In the genomic region with DNA sequence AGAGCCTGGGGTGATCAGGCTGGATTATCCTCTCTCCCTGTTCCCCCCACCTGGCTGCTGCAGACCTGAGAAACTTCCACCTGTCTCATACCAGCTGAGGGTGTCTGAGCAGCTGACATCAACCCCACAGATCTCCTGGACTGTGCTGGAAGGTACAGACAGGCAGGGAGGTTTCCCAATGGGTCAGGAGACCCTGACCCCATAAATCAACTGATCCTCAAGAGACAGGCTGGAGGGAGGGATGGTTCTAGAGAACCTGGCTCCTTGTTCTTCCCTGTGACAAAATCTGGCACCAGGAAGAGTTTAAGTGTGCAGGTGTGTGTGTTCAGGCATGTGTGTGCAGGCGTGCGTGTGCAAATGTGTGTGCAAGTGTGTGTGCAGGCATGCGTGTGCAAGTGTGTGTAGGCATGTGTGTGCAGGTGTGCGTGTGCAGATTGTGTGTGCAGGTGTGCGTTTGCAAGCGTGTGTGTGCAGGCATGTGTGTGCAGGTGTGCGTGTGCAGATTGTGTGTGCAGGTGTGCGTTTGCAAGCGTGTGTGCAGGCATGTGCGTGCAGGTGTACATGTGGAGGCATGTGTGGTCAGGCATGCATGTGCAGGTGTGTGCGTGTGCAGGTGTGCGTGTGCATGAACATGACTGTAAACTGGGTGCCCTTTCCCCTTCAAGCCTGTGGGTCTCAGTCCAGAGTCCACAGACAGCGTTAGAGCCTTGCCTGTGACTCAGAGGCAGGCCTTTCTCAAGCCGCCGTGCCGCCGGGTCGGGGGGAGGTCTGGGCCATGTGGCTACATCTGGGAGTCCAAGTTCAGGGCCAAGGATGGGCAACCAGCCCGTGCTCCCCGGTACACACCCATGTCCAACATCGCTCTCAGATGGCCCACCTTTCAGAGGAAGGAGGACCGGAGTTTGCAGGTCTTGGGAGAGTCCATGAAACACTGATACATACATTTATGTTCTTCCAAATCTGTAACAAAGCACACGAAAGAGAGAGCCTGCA, we compare ENCODE assay signal across 12 cellular contexts. TPM values are rescaled to one million over a fixed set of nuclear protein-coding genes. Genes with fewer than 3 reads are reported as not detected.
A peak's percentile ranks its signal among the peaks of the same experiment; 100 is the strongest.
DNase-seq lines count a peak whose midpoint lies in the region; ATAC-seq and TF ChIP-seq lines count a peak whose summit lies in the region.
"Had no signal": no experiment of that assay in that cellular context is flagged by ENCODE, and none has a peak within 500 bp of the region (broad histone marks: within the 10 kb centered on the region; RNA-seq: fewer than 3 reads in every experiment).

No MANE protein-coding gene starts in this region.

- no peaks in the 10 kb centered on the region for H3K36me3 ChIP-seq in BE2C
- no peaks in the 10 kb centered on the region for H3K36me3 ChIP-seq in GM23338 (ENCODE audit: insufficient read depth)
- H3K36me3 ChIP-seq: neutrophil had no signal

- no peak overlapping the region for H3K4me3 ChIP-seq in BE2C (ENCODE audit: low read depth, low read length)
- H3K4me3 ChIP-seq in fibroblast of the aortic adventitia (ENCODE audit: low read depth, low read length), result no peak overlapping the region
- no peak overlapping the region for H3K4me3 ChIP-seq in GM23338
- H3K4me3 ChIP-seq: lung, testis had no signal

- H3K4me2 ChIP-seq in GM23338, result no peak overlapping the region

- ATAC-seq in GM21529 (IDR thresholded peaks at IDR 0.05; ENCODE audit: unreplicated experiment) (no peak), GM23338 (no peak)

- peaks cover 18% of the 10 kb centered on the region for H3K4me1 ChIP-seq in BE2C
- no peaks in the 10 kb centered on the region; the same call in 1 of the 2 replicates for H3K4me1 ChIP-seq in GM23338 (ENCODE audit: insufficient read depth)
- H3K4me1 ChIP-seq: testis had no signal

- no peak overlapping the region for H3K27ac Mint-ChIP-seq in GM23338

- TF ChIP-seq CTCF in BE2C (IDR thresholded peaks at IDR 0.05; ENCODE audit: low read depth, low read length) (no peak), fibroblast of the aortic adventitia (IDR thresholded peaks at IDR 0.05; ENCODE audit: insufficient read depth, low read length) (no peak), GM23338 (conservative IDR thresholded peaks at IDR 0.05; ENCODE audit: low read depth in 2 of 2) (no peak)

- intact Hi-C loops in posterior vena cava (cut with DNase I), result no loop called here

- no peak overlapping the region for H3K4me3 Mint-ChIP-seq in GM23338

- no peaks in the 10 kb centered on the region for H3K9me2 ChIP-seq in GM23338 (ENCODE audit: insufficient read depth)

- no peaks in the 10 kb centered on the region for H3K9me3 Mint-ChIP-seq in GM23338

- no peaks in the 10 kb centered on the region for H4K20me1 ChIP-seq in GM23338 (replicated peaks; ENCODE audit: insufficient read depth)

- no peak overlapping the region for H2AFZ ChIP-seq in GM23338

- DNase-seq in BE2C (peak; percentile 50), RPMI7951 (ENCODE audit: low read depth) (peak; percentile 37), fibroblast of the aortic adventitia (ENCODE audit: low read depth) (peak; percentile 38), posterior vena cava (ENCODE audit: low spot score) (peak; percentile 88), T1000 (lab: John Stamatoyannopoulos, UW) (no peak), NCI-H1105 (lab: John Stamatoyannopoulos, UW) (no peak), GM23338 (ENCODE audit: low spot score) (no peak)
- DNase-seq: activated naive CD4-positive, alpha-beta T cell treated with Interleukin-2 at 50 U/mL for 16 hours; testis had no signal

- H3K27me3 ChIP-seq in BE2C (peaks cover 4% of the 10 kb centered on the region; the same call in 1 of the 2 replicates), GM23338 (ENCODE audit: insufficient read depth) (no peaks in the 10 kb centered on the region)
- H3K27me3 ChIP-seq: testis had no signal

- H3K4me1 Mint-ChIP-seq in GM23338, result no peaks in the 10 kb centered on the region; the same call in 2 of the 3 replicates

- H3K79me2 ChIP-seq in GM23338 (replicated peaks; ENCODE audit: insufficient read depth), result no peaks in the 10 kb centered on the region

- H3K27me3 Mint-ChIP-seq in GM23338 (ENCODE audit: insufficient read depth, low read depth, poor library complexity), result peaks cover 15% of the 10 kb centered on the region

- H3K36me3 Mint-ChIP-seq in GM23338 (ENCODE audit: low read depth), result no peaks in the 10 kb centered on the region

- no peaks in the 10 kb centered on the region for H3F3A ChIP-seq in GM23338 (replicated peaks; ENCODE audit: low read depth)

- no peaks in the 10 kb centered on the region for H3K9me3 ChIP-seq in BE2C
- H3K9me3 ChIP-seq: neutrophil, testis had no signal

- H3K27ac ChIP-seq in GM23338 (ENCODE audit: low read depth), result no peak overlapping the region
- H3K27ac ChIP-seq: neutrophil, testis had no signal

TF ChIP-seq in GM23338, 12 proteins besides CTCF, POLR2A, EP300 and RAD21 (continues in another document):
- no peak for TF ChIP-seq EZH2 (IDR thresholded peaks at IDR 0.05; ENCODE audit: low read depth, unreplicated experiment)
- no peak for TF ChIP-seq STAT1 (IDR thresholded peaks at IDR 0.05; ENCODE audit: unreplicated experiment)
- TF ChIP-seq, protein P1, sequence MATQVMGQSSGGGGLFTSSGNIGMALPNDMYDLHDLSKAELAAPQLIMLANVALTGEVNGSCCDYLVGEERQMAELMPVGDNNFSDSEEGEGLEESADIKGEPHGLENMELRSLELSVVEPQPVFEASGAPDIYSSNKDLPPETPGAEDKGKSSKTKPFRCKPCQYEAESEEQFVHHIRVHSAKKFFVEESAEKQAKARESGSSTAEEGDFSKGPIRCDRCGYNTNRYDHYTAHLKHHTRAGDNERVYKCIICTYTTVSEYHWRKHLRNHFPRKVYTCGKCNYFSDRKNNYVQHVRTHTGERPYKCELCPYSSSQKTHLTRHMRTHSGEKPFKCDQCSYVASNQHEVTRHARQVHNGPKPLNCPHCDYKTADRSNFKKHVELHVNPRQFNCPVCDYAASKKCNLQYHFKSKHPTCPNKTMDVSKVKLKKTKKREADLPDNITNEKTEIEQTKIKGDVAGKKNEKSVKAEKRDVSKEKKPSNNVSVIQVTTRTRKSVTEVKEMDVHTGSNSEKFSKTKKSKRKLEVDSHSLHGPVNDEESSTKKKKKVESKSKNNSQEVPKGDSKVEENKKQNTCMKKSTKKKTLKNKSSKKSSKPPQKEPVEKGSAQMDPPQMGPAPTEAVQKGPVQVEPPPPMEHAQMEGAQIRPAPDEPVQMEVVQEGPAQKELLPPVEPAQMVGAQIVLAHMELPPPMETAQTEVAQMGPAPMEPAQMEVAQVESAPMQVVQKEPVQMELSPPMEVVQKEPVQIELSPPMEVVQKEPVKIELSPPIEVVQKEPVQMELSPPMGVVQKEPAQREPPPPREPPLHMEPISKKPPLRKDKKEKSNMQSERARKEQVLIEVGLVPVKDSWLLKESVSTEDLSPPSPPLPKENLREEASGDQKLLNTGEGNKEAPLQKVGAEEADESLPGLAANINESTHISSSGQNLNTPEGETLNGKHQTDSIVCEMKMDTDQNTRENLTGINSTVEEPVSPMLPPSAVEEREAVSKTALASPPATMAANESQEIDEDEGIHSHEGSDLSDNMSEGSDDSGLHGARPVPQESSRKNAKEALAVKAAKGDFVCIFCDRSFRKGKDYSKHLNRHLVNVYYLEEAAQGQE (IDR thresholded peaks at IDR 0.05; ENCODE audit: unreplicated experiment), result no peak
- TF ChIP-seq, protein P2, sequence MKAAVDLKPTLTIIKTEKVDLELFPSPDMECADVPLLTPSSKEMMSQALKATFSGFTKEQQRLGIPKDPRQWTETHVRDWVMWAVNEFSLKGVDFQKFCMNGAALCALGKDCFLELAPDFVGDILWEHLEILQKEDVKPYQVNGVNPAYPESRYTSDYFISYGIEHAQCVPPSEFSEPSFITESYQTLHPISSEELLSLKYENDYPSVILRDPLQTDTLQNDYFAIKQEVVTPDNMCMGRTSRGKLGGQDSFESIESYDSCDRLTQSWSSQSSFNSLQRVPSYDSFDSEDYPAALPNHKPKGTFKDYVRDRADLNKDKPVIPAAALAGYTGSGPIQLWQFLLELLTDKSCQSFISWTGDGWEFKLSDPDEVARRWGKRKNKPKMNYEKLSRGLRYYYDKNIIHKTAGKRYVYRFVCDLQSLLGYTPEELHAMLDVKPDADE (IDR thresholded peaks at IDR 0.05), result no peak
- TF ChIP-seq ZNF114 (CRISPR knock-in tag; IDR thresholded peaks at IDR 0.05), result no peak
- no peak for TF ChIP-seq JUNB (IDR thresholded peaks at IDR 0.05; ENCODE audit: unreplicated experiment)
- no peak for TF ChIP-seq ZNF331 (CRISPR knock-in tag; IDR thresholded peaks at IDR 0.05; ENCODE audit: low read depth)
- no peak for TF ChIP-seq NANOG (IDR thresholded peaks at IDR 0.05; ENCODE audit: borderline replicate concordance)
- no peak for TF ChIP-seq CREB1 (CRISPR knock-in tag; IDR thresholded peaks at IDR 0.05; ENCODE audit: low read depth)

RNA-seq across cellular contexts. Expression of gene ELN, which starts 50.1 kb away (rescaled TPM):
- 35.3 TPM for polyA plus RNA-seq in BE2C (2012; ENCODE audit: insufficient read depth, insufficient read length, low read depth)
- 0.12 and 0.59 TPM in 2 replicates for total RNA-seq in RPMI7951 (2014; rRNA removed; shearing (Covaris generic))
- total RNA-seq in fibroblast of the aortic adventitia (ENCODE audit: low replicate concordance) (22.3 and 101 TPM in 2 replicates), posterior vena cava (100 to 1,000 TPM; 354 to 999 TPM)
- total RNA-seq in GM23338 (2014; rRNA removed; shearing (Covaris generic)), result 4.0 and 5.6 TPM in 2 replicates
- polyA plus RNA-seq in GM23338 (2016; fragmentation: Nextera tagmentation; extraction: Ambion mirVana), result 1.1 TPM in 2 replicates

Comparison
In these comparisons a context has a peak if more than half of its experiments do, and no peak if none do; other contexts are left out.
1. DNase-seq: peak in BE2C (single experiment), RPMI7951 (single experiment), fibroblast of the aortic adventitia (single experiment) and posterior vena cava (single experiment); none in T1000 (single experiment), NCI-H1105 (single experiment) and GM23338 (single experiment).